ENCODE assay signal across 13 cellular contexts in the genomic region with DNA sequence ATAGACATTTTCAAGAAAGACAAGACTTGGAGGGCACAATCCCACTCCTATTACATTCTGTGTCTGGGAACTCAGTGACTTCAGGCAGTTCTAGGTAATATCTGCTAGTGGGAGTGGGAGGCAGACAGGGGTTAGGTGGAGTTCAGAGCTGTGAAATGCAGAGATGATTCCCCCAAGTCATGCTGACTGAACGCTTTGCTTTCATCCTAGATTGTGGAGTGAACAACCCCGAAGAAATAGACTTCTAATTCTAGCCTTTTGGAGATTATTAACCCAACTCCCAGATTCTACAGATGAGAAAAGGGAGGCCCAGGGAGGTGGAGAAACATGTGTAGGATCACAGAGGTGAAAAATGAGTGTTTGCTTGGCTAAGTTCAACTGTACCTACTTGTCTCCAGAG.
"Had no signal": no experiment of that assay in that cellular context is flagged by ENCODE, and none has a peak within 500 bp of the region (broad histone marks: within the 10 kb centered on the region; RNA-seq: fewer than 3 reads in every experiment).

No MANE protein-coding gene starts in this region.

- DNase-seq: activated CD4-positive, CD25-positive, alpha-beta regulatory T cell; activated effector memory CD4-positive, alpha-beta T cell treated with Interleukin-2 at 50 U/mL for 16 hours; activated naive CD4-positive, alpha-beta T cell treated with anti-CD3 and anti-CD28 coated beads, Interleukin-2, amount 50 U/mL, for 16 hours; activated T-cell treated with anti-CD3 and anti-CD28 coated beads, Interleukin-2, amount 50 U/mL, for 24 hours; mesendoderm; naive thymus-derived CD8-positive, alpha-beta T cell; stimulated activated naive B cell treated with anti-CD40 and anti-IgM and Interleukin-4, amounts not matched to agents 10 μg/mL and 1 μg/mL and 100 μg/mL, for 72 hours; T-helper 9 cell had no signal

- H3K4me1 ChIP-seq: ascending aorta, upper lobe of right lung had no signal

- H3K4me3 ChIP-seq: ascending aorta, thoracic aorta, upper lobe of right lung had no signal

- ATAC-seq: activated CD8-positive, alpha-beta T cell treated with anti-CD3 and anti-CD28 coated beads for 36 hours; naive thymus-derived CD8-positive, alpha-beta T cell; stimulated activated naive B cell treated with anti-CD40 and anti-IgM and Interleukin-4, amounts not matched to agents 10 μg/mL and 1 μg/mL and 100 μg/mL, for 72 hours had no signal

- H3K9me3 ChIP-seq: ascending aorta, thoracic aorta, upper lobe of right lung had no signal

- H3K27ac ChIP-seq: ascending aorta, thoracic aorta, upper lobe of right lung had no signal

- H3K27me3 ChIP-seq: ascending aorta, dorsolateral prefrontal cortex, upper lobe of right lung had no signal

- H3K36me3 ChIP-seq: ascending aorta, thoracic aorta, upper lobe of right lung had no signal
